Comparison of ENCODE assay signal across 2 cellular contexts in the genomic region with DNA sequence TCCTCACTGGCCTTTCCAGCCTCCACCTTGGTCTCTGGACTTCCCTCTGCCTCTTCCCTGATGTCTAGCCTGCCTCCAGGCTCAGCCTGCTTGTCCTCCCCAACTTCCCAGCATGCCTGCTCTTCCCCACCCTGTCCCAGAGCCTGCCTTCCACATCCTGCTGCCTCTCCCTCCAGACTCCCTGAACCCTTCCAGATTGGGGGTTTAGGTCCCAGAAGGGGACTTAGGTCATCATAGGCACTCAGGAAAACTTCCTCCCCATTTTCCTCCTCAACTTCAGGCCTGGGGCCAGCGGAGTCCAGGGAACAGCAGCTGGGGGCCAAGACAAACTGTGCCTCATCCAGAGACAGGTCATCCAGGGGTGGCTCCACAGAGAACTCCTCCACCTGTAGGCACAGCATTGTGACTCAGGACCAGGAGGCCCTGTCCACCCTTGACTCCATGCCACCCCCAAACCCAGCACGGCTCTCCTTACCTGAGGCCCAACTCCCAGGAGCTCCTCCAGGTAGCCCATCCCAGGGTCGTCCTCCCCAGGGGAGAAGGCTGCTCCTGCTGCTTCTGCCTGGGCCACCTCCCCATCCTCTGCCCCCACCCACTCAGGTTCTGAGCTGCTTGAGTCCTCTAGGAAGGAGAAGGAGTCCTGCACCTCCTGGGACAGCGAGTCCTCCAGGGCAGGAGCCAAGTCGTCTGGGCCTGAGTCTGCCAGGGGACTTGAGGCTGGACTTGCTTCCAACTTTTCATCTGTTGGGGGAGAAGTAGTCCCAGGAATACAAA.
A peak's percentile ranks its signal among the peaks of the same experiment; 100 is the strongest.
TF ChIP-seq lines count a peak whose summit lies in the region.

No MANE protein-coding gene starts in this region.

TF ChIP-seq in HEK293, 187 proteins besides CTCF, POLR2A, EP300 and RAD21:
- TF ChIP-seq ZNF768 (tag by site-specific recombination; IDR thresholded peaks at IDR 0.05) (no peak), ZNF274 (IDR thresholded peaks at IDR 0.05; ENCODE audit: low read length) (no peak), ZNF274 (tag by site-specific recombination; IDR thresholded peaks at IDR 0.05; ENCODE audit: borderline replicate concordance) (peak; percentile 95), ZBTB11 (tag by site-specific recombination; conservative IDR thresholded peaks at IDR 0.05; ENCODE audit: low read depth) (no peak), ZNF324 (tag by site-specific recombination; IDR thresholded peaks at IDR 0.05) (no peak), HOXA7 (CRISPR knock-in tag; IDR thresholded peaks at IDR 0.05; ENCODE audit: borderline replicate concordance) (no peak), ELK4 (IDR thresholded peaks at IDR 0.05; ENCODE audit: borderline replicate concordance, low read depth, low read length) (no peak), TRIM28 (IDR thresholded peaks at IDR 0.05; ENCODE audit: borderline replicate concordance, low read length) (peak; percentile 40; the same call in 1 of the 2 replicates)
- TF ChIP-seq, protein P1, sequence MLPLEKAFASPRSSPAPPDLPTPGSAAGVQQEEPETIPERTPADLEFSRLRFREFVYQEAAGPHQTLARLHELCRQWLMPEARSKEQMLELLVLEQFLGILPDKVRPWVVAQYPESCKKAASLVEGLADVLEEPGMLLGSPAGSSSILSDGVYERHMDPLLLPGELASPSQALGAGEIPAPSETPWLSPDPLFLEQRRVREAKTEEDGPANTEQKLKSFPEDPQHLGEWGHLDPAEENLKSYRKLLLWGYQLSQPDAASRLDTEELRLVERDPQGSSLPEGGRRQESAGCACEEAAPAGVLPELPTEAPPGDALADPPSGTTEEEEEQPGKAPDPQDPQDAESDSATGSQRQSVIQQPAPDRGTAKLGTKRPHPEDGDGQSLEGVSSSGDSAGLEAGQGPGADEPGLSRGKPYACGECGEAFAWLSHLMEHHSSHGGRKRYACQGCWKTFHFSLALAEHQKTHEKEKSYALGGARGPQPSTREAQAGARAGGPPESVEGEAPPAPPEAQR (tag by site-specific recombination; IDR thresholded peaks at IDR 0.05), result no peak

TF ChIP-seq in K562, 482 proteins besides CTCF, POLR2A, EP300 and RAD21:
- TF ChIP-seq ZNF274 (IDR thresholded peaks at IDR 0.05; ENCODE audit: borderline replicate concordance, low read depth, low read length) (peak; percentile 82), ZNF3 (CRISPR knock-in tag; IDR thresholded peaks at IDR 0.05) (no peak), ZNF324 (CRISPR knock-in tag; IDR thresholded peaks at IDR 0.05) (no peak), RBFOX2 (IDR thresholded peaks at IDR 0.05; ENCODE audit: low read depth, low read length) (0 out of 2 replicates have a peak, but pooled peaks have one; percentile 24), STAT5A (IDR thresholded peaks at IDR 0.05; ENCODE audit: borderline replicate concordance, low read length) (no peak), ZNF253 (CRISPR knock-in tag; conservative IDR thresholded peaks at IDR 0.05) (no peak), CEBPG (CRISPR knock-in tag; IDR thresholded peaks at IDR 0.05) (no peak), CEBPG (tag; conservative IDR thresholded peaks at IDR 0.05 in 1 of 2, IDR thresholded peaks at IDR 0.05 in 1 of 2) (no peak), POLR2G (IDR thresholded peaks at IDR 0.05; ENCODE audit: low read depth, low read length) (0 out of 2 replicates have a peak, but pooled peaks have one; percentile 22)
- TF ChIP-seq, protein P2, sequence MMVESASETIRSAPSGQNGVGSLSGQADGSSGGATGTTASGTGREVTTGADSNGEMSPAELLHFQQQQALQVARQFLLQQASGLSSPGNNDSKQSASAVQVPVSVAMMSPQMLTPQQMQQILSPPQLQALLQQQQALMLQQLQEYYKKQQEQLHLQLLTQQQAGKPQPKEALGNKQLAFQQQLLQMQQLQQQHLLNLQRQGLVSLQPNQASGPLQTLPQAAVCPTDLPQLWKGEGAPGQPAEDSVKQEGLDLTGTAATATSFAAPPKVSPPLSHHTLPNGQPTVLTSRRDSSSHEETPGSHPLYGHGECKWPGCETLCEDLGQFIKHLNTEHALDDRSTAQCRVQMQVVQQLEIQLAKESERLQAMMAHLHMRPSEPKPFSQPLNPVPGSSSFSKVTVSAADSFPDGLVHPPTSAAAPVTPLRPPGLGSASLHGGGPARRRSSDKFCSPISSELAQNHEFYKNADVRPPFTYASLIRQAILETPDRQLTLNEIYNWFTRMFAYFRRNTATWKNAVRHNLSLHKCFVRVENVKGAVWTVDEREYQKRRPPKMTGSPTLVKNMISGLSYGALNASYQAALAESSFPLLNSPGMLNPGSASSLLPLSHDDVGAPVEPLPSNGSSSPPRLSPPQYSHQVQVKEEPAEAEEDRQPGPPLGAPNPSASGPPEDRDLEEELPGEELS (CRISPR knock-in tag; IDR thresholded peaks at IDR 0.05; ENCODE audit: borderline replicate concordance), result no peak
